Comparison of ENCODE assay signal across 28 cellular contexts in the genomic region with DNA sequence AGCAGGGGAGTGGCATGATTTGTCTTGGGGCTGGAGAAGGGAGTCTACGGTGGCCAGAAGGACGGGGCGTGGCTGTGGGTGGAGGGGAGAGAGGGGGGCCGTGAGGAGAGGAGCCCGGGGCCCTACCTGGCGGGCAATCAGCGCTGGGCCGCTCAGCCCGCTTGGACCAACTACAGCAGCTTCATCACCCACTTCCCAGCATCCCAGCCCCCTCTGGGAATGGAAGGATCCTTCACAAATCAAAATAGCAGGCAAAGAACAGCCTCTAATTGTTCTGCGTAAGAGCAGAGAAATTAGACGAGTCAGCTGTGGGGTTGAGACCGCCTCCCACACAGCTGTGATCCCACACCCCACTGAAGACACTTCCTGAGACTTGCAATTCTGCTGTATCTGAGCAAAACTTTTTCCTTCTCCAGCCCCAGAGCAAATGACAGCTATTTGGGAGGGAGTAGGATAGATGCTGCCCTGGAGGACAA. TPM values are rescaled to one million over a fixed set of nuclear protein-coding genes. Genes with fewer than 3 reads are reported as not detected.
DNase-seq lines count a peak whose midpoint lies in the region; ATAC-seq and TF ChIP-seq lines count a peak whose summit lies in the region.
"Had no signal": no experiment of that assay in that cellular context is flagged by ENCODE, and none has a peak within 500 bp of the region (broad histone marks: within the 10 kb centered on the region; RNA-seq: fewer than 3 reads in every experiment).

No MANE protein-coding gene starts in this region.

- CTCF ChIA-PET in activated CD8-positive, alpha-beta memory T cell treated with anti-CD3 and anti-CD28 coated beads, Interleukin-2, amount 10 ng/mL, durations not matched to agents 7 days and 5 days (lab: Charles Lee) = interaction anchor here (1.4 kb wide), 1 partner anchor 70 kb away, joined by 3 read pairs; no protein-coding TSS in a partner anchor

- no peak for TF ChIP-seq CTCF in left lung (IDR thresholded peaks at IDR 0.05)
- TF ChIP-seq CTCF in upper lobe of right lung (IDR thresholded peaks at IDR 0.05) = no peak

- no peaks in the 10 kb centered on the region for H3K36me3 ChIP-seq in left lung
- no peaks in the 10 kb centered on the region for H3K36me3 ChIP-seq in upper lobe of right lung
- H3K36me3 ChIP-seq: Peyer's patch, right lobe of liver, SJSA1, tibial artery had no signal

- H3K27me3 Mint-ChIP-seq in activated CD8-positive, alpha-beta memory T cell treated with anti-CD3 and anti-CD28 coated beads, Interleukin-2, amount 10 ng/mL, durations not matched to agents 7 days and 5 days = peaks cover 21% of the 10 kb centered on the region

- no peaks in the 10 kb centered on the region for H3K9me3 Mint-ChIP-seq in activated CD8-positive, alpha-beta memory T cell treated with anti-CD3 and anti-CD28 coated beads, Interleukin-2, amount 10 ng/mL, durations not matched to agents 7 days and 5 days (ENCODE audit: low read depth)
- H3K9me3 Mint-ChIP-seq: activated naive CD4-positive, alpha-beta T cell treated with anti-CD3 and anti-CD28 coated beads, Interleukin-2, amount 50 U/mL, for 24 hours; activated T-cell treated with anti-CD3 and anti-CD28 coated beads, Interleukin-2, amount 50 U/mL, for 24 hours; CD4-positive, alpha-beta memory T cell; dendritic cell treated with granulocyte-macrophage colony-stimulating factor and Interleukin-4, amounts not matched to agents 40 ng/mL and 50 ng/mL, for 4 days; natural killer cell; stimulated activated naive CD8-positive, alpha-beta T cell treated with anti-CD3 and anti-CD28 coated beads, Interleukin-15, Interleukin-2, amounts not matched to agents 100 ng/mL and 50 ng/mL, for 24 hours; T-cell had no signal

- intact Hi-C loops in left lung (cut with DNase I) = no loop called here
- intact Hi-C loops in upper lobe of right lung (cut with DNase I) = no loop called here

- DNase-seq in NCI-H69 (lab: John Stamatoyannopoulos, UW) (peak; percentile 40), epidermal melanocyte (ENCODE audit: insufficient read length, low spot score) (peak; percentile 54), left lung (no peak), upper lobe of right lung (no peak)
- DNase-seq in activated CD8-positive, alpha-beta memory T cell treated with anti-CD3 and anti-CD28 coated beads, Interleukin-2, amount 10 ng/mL, durations not matched to agents 7 days and 5 days = no peak
- no peak for DNase-seq in activated effector memory CD4-positive, alpha-beta T cell treated with anti-CD3 and anti-CD28 coated beads, Interleukin-2, amount 50 U/mL, for 16 hours
- DNase-seq: activated CD8-positive, alpha-beta memory T cell treated with anti-CD3 and anti-CD28 coated beads for 24 hours; activated T-cell treated with anti-CD3 and anti-CD28 coated beads, Interleukin-2, amount 50 U/mL, for 24 hours; CD4-positive, alpha-beta memory T cell; central memory CD4-positive, alpha-beta T cell; DMS153; KBM-7; left ventricle myocardium superior; midbrain; natural killer cell; NCI-H1436; NCI-H2107; Peyer's patch; right lobe of liver; stimulated activated CD4-positive, alpha-beta T cell treated with anti-CD3 and anti-CD28 coated beads, Interleukin-15, amount 100 ng/mL, for 24 hours; T-cell; tibial artery had no signal

- no peaks in the 10 kb centered on the region for H3K9me3 ChIP-seq in left lung
- no peaks in the 10 kb centered on the region for H3K9me3 ChIP-seq in upper lobe of right lung
- H3K9me3 ChIP-seq: Peyer's patch, right lobe of liver, SJSA1, tibial artery had no signal

- H3K4me3 ChIP-seq in left lung = no peak overlapping the region
- H3K4me3 ChIP-seq in upper lobe of right lung = no peak overlapping the region
- H3K4me3 ChIP-seq: hepatocyte, Peyer's patch, right lobe of liver, SJSA1, tibial artery had no signal

- H3K4me1 Mint-ChIP-seq in activated CD8-positive, alpha-beta memory T cell treated with anti-CD3 and anti-CD28 coated beads, Interleukin-2, amount 10 ng/mL, durations not matched to agents 7 days and 5 days = peaks cover 3% of the 10 kb centered on the region
- H3K4me1 Mint-ChIP-seq: activated naive CD4-positive, alpha-beta T cell treated with anti-CD3 and anti-CD28 coated beads, Interleukin-2, amount 50 U/mL, for 24 hours had no signal

- ATAC-seq in left lung (peak; percentile 37), upper lobe of right lung (peak; percentile 58), GM19351 (IDR thresholded peaks at IDR 0.05; ENCODE audit: unreplicated experiment) (no peak)
- ATAC-seq in activated CD8-positive, alpha-beta memory T cell treated with anti-CD3 and anti-CD28 coated beads, Interleukin-2, amount 10 ng/mL, durations not matched to agents 7 days and 5 days = no peak
- ATAC-seq: left ventricle myocardium superior, natural killer cell, T-cell had no signal

- H3K4me1 ChIP-seq in left lung (no peaks in the 10 kb centered on the region), upper lobe of right lung (no peaks in the 10 kb centered on the region)
- H3K4me1 ChIP-seq: Peyer's patch, right lobe of liver, SJSA1, tibial artery had no signal

- no peak overlapping the region for H3K4me3 Mint-ChIP-seq in activated CD8-positive, alpha-beta memory T cell treated with anti-CD3 and anti-CD28 coated beads, Interleukin-2, amount 10 ng/mL, durations not matched to agents 7 days and 5 days
- H3K4me3 Mint-ChIP-seq: activated naive CD4-positive, alpha-beta T cell treated with anti-CD3 and anti-CD28 coated beads, Interleukin-2, amount 50 U/mL, for 24 hours; activated T-cell treated with anti-CD3 and anti-CD28 coated beads, Interleukin-2, amount 50 U/mL, for 24 hours; CD4-positive, alpha-beta memory T cell; dendritic cell treated with granulocyte-macrophage colony-stimulating factor and Interleukin-4, amounts not matched to agents 40 ng/mL and 50 ng/mL, for 4 days; natural killer cell; stimulated activated naive CD8-positive, alpha-beta T cell treated with anti-CD3 and anti-CD28 coated beads, Interleukin-15, Interleukin-2, amounts not matched to agents 100 ng/mL and 50 ng/mL, for 24 hours; T-cell had no signal

- H3K27me3 ChIP-seq in left lung (peaks cover 0 to 10% of the 10 kb centered on the region in 2 donors), upper lobe of right lung (peaks cover 6% of the 10 kb centered on the region)
- H3K27me3 ChIP-seq: hepatocyte, Peyer's patch, right lobe of liver, SJSA1 had no signal

- no peaks in the 10 kb centered on the region for H3K36me3 Mint-ChIP-seq in activated CD8-positive, alpha-beta memory T cell treated with anti-CD3 and anti-CD28 coated beads, Interleukin-2, amount 10 ng/mL, durations not matched to agents 7 days and 5 days
- H3K36me3 Mint-ChIP-seq: activated naive CD4-positive, alpha-beta T cell treated with anti-CD3 and anti-CD28 coated beads, Interleukin-2, amount 50 U/mL, for 24 hours; CD4-positive, alpha-beta memory T cell; natural killer cell; T-cell had no signal

- no peak overlapping the region for H3K27ac ChIP-seq in left lung
- no peak overlapping the region for H3K27ac ChIP-seq in upper lobe of right lung
- H3K27ac ChIP-seq: hepatocyte, Peyer's patch, right lobe of liver, SJSA1, tibial artery had no signal

- no peak overlapping the region for H3K27ac Mint-ChIP-seq in activated CD8-positive, alpha-beta memory T cell treated with anti-CD3 and anti-CD28 coated beads, Interleukin-2, amount 10 ng/mL, durations not matched to agents 7 days and 5 days
- H3K27ac Mint-ChIP-seq: activated naive CD4-positive, alpha-beta T cell treated with anti-CD3 and anti-CD28 coated beads, Interleukin-2, amount 50 U/mL, for 24 hours; activated T-cell treated with anti-CD3 and anti-CD28 coated beads, Interleukin-2, amount 50 U/mL, for 24 hours; CD4-positive, alpha-beta memory T cell; dendritic cell treated with granulocyte-macrophage colony-stimulating factor and Interleukin-4, amounts not matched to agents 40 ng/mL and 50 ng/mL, for 4 days; stimulated activated naive CD8-positive, alpha-beta T cell treated with anti-CD3 and anti-CD28 coated beads, Interleukin-15, Interleukin-2, amounts not matched to agents 100 ng/mL and 50 ng/mL, for 24 hours had no signal

RNA-seq across cellular contexts. Expression of a gene that starts 43.5 kb away (rescaled TPM):
- total RNA-seq in left lung = not detected
- not detected for total RNA-seq in upper lobe of right lung
- total RNA-seq in activated CD8-positive, alpha-beta memory T cell treated with anti-CD3 and anti-CD28 coated beads, Interleukin-2, amount 10 ng/mL, durations not matched to agents 7 days and 5 days = not detected
- total RNA-seq: CD4-positive, alpha-beta memory T cell; left ventricle myocardium superior; natural killer cell; right lobe of liver; T-cell had no signal

RNA-seq across cellular contexts. Expression of a gene that starts 58.9 kb away (rescaled TPM):
- total RNA-seq in left lung (10 to 100 TPM; 51.2 to 56.1 TPM), upper lobe of right lung (67.0 TPM)
- total RNA-seq in activated CD8-positive, alpha-beta memory T cell treated with anti-CD3 and anti-CD28 coated beads, Interleukin-2, amount 10 ng/mL, durations not matched to agents 7 days and 5 days = 10 to 100 TPM; 73.7 to 83.8 TPM

Comparison
In these comparisons a context has a peak if more than half of its experiments do, and no peak if none do; other contexts are left out.
1. DNase-seq: peak in NCI-H69 (single experiment) and epidermal melanocyte (single experiment); none in left lung (0 of 2), upper lobe of right lung (single experiment), activated CD8-positive, alpha-beta memory T cell treated with anti-CD3 and anti-CD28 coated beads, Interleukin-2, amount 10 ng/mL, durations not matched to agents 7 days and 5 days (single experiment) and activated effector memory CD4-positive, alpha-beta T cell treated with anti-CD3 and anti-CD28 coated beads, Interleukin-2, amount 50 U/mL, for 16 hours (single experiment).
2. ATAC-seq: peak in left lung (single experiment) and upper lobe of right lung (single experiment); none in GM19351 (single experiment) and activated CD8-positive, alpha-beta memory T cell treated with anti-CD3 and anti-CD28 coated beads, Interleukin-2, amount 10 ng/mL, durations not matched to agents 7 days and 5 days (single experiment).